1 cellular context compared by ENCODE assay signal in the genomic region with DNA sequence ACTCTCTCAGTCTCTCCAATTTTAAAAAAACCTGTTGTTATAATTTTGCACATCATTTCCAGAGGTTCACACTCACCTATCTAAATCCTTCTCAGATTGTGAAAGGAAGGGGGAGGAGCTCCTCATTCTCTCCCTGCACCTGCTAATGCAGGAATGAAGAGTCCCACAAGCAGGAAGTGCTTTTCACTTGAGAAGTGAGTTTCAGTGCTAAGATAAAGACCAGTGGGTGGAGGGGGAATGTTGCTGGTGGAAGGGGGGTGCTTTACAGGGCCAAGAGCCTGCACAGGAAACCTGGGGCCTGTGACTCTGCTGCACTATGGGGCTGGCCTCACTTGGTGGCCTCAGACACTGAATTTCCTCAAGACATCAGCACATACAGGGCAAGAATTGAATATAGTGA.
TF ChIP-seq lines count a peak whose summit lies in the region.

No MANE protein-coding gene starts in this region.

TF ChIP-seq in GM23338, 12 proteins besides CTCF, POLR2A, EP300 and RAD21:
- TF ChIP-seq ZNF462 (CRISPR knock-in tag; IDR thresholded peaks at IDR 0.05), result no peak
- TF ChIP-seq NANOG (IDR thresholded peaks at IDR 0.05; ENCODE audit: borderline replicate concordance), result no peak
- no peak for TF ChIP-seq ZNF331 (CRISPR knock-in tag; IDR thresholded peaks at IDR 0.05; ENCODE audit: low read depth)
- no peak for TF ChIP-seq ZNF114 (CRISPR knock-in tag; IDR thresholded peaks at IDR 0.05)
- no peak for TF ChIP-seq EZH2 (IDR thresholded peaks at IDR 0.05; ENCODE audit: low read depth, unreplicated experiment)
- TF ChIP-seq ETS1 (IDR thresholded peaks at IDR 0.05), result no peak
- no peak for TF ChIP-seq REST (IDR thresholded peaks at IDR 0.05; ENCODE audit: unreplicated experiment)
- TF ChIP-seq STAT1 (IDR thresholded peaks at IDR 0.05; ENCODE audit: unreplicated experiment), result no peak
- TF ChIP-seq POLR2AphosphoS5 (IDR thresholded peaks at IDR 0.05; ENCODE audit: low read depth), result no peak
- TF ChIP-seq JUNB (IDR thresholded peaks at IDR 0.05; ENCODE audit: unreplicated experiment), result no peak
TF ChIP-seq in GM23338: peak in this region for 0.
